Comparison of ENCODE assay signal across 1 cellular context in genomic region chr1:211985556-211986264, GRCh38.
TF ChIP-seq lines count a peak whose summit lies in the region.

No MANE protein-coding gene starts in this region.

TF ChIP-seq in GM12878, 131 proteins besides CTCF, POLR2A, EP300 and RAD21 (continued from another document and continues in another):
- no peak for TF ChIP-seq ZBTB11 (CRISPR knock-in tag; IDR thresholded peaks at IDR 0.05)
- no peak for TF ChIP-seq BCL11A (IDR thresholded peaks at IDR 0.05; ENCODE audit: low read depth, low read length)
- TF ChIP-seq IKZF2 (IDR thresholded peaks at IDR 0.05) = peak; percentile 21 to 37; a peak in 2 of 4 replicates
- no peak for TF ChIP-seq HDAC2 (IDR thresholded peaks at IDR 0.05)
- no peak for TF ChIP-seq ELK1 (IDR thresholded peaks at IDR 0.05; ENCODE audit: low read depth, low read length)
- no peak for TF ChIP-seq NRF1 (conservative IDR thresholded peaks at IDR 0.05; ENCODE audit: low read depth, low read length)
- TF ChIP-seq IRF4 (IDR thresholded peaks at IDR 0.05; ENCODE audit: low read depth, low read length) = 0 out of 2 replicates have a peak, but pooled peaks have one; percentile 43
- no peak for TF ChIP-seq ZBTB33 (IDR thresholded peaks at IDR 0.05)
- no peak for TF ChIP-seq YBX1 (IDR thresholded peaks at IDR 0.05)
- peak; percentile 92 for TF ChIP-seq ZNF687 (IDR thresholded peaks at IDR 0.05)
- no peak for TF ChIP-seq CEBPZ (IDR thresholded peaks at IDR 0.05; ENCODE audit: low read depth, low read length)
- no peak for TF ChIP-seq RBBP5 (conservative IDR thresholded peaks at IDR 0.05)
- no peak for TF ChIP-seq REST (IDR thresholded peaks at IDR 0.05; ENCODE audit: low read depth, low read length)
- TF ChIP-seq MLLT1 (IDR thresholded peaks at IDR 0.05) = no peak; the same call in 1 of the 2 replicates
- TF ChIP-seq ZNF217 (IDR thresholded peaks at IDR 0.05) = no peak
- no peak for TF ChIP-seq LARP7 (IDR thresholded peaks at IDR 0.05)
- no peak for TF ChIP-seq ZBTB40 (IDR thresholded peaks at IDR 0.05; ENCODE audit: borderline replicate concordance)
- no peak for TF ChIP-seq EED (IDR thresholded peaks at IDR 0.05; ENCODE audit: low read depth)
- TF ChIP-seq GATAD2B (conservative IDR thresholded peaks at IDR 0.05; ENCODE audit: low read depth) = 0 out of 2 replicates have a peak, but pooled peaks have one; percentile 16
- no peak for TF ChIP-seq NFYA (IDR thresholded peaks at IDR 0.05; ENCODE audit: borderline replicate concordance, low read depth, low read length)
- TF ChIP-seq PBX3 (IDR thresholded peaks at IDR 0.05; ENCODE audit: insufficient replicate concordance, low read depth, low read length) = no peak
- no peak for TF ChIP-seq ZBED1 (IDR thresholded peaks at IDR 0.05; ENCODE audit: borderline replicate concordance)
- TF ChIP-seq NR2C1 (IDR thresholded peaks at IDR 0.05) = no peak
- no peak for TF ChIP-seq ZSCAN29 (IDR thresholded peaks at IDR 0.05)
- TF ChIP-seq SP1 (IDR thresholded peaks at IDR 0.05; ENCODE audit: low read depth, low read length) = no peak
- TF ChIP-seq CBX5 (IDR thresholded peaks at IDR 0.05; ENCODE audit: low read depth) = peak; percentile 54; the same call in 1 of the 2 replicates
- no peak for TF ChIP-seq WRNIP1 (IDR thresholded peaks at IDR 0.05; ENCODE audit: borderline replicate concordance, low read depth, low read length)
- no peak for TF ChIP-seq TCF7 (IDR thresholded peaks at IDR 0.05; ENCODE audit: borderline replicate concordance)
- TF ChIP-seq NR2F1 (conservative IDR thresholded peaks at IDR 0.05) = 0 out of 2 replicates have a peak, but pooled peaks have one; percentile 30
